7 cellular contexts compared by ENCODE assay signal in genomic region chr9:87713278-87713989, GRCh38. TPM values are rescaled to one million over a fixed set of nuclear protein-coding genes. Genes with fewer than 3 reads are reported as not detected.
DNase-seq lines count a peak whose midpoint lies in the region; ATAC-seq, FAIRE-seq and TF ChIP-seq lines count a peak whose summit lies in the region.

No MANE protein-coding gene starts in this region.

- H3K9me3 ChIP-seq in esophagus muscularis mucosa (no peaks in the 10 kb centered on the region), thoracic aorta (no peaks in the 10 kb centered on the region)

- 44% methylated on average over 11 of the region's 11 CpGs for WGBS in esophagus muscularis mucosa

- peak; percentile 75 for ATAC-seq in thoracic aorta (ENCODE audit: insufficient number of reproducible peaks, low FRiP score, low read depth)
- no peak for ATAC-seq in GM21367 (IDR thresholded peaks at IDR 0.05; ENCODE audit: unreplicated experiment)

- no peak for TF ChIP-seq CTCF in WI38 (IDR thresholded peaks at IDR 0.05; ENCODE audit: low read depth, low read length)
- peak in 1 of 3 experiments; percentile 7 for TF ChIP-seq CTCF in esophagus muscularis mucosa (IDR thresholded peaks at IDR 0.05)
- no peak for TF ChIP-seq CTCF in thoracic aorta (IDR thresholded peaks at IDR 0.05)
- no peak for TF ChIP-seq CTCF in D721Med (IDR thresholded peaks at IDR 0.05; ENCODE audit: insufficient read depth, missing control alignments)

- no peak for FAIRE-seq in D721Med (lab: Jason Lieb, UNC)

- intact Hi-C loops in esophagus muscularis mucosa (cut with DNase I) = no loop called here

- TF ChIP-seq EP300 in esophagus muscularis mucosa (IDR thresholded peaks at IDR 0.05) = peak; percentile 61

- peaks cover 0 to 10% (median 6%) of the 10 kb centered on the region in 4 donors for H3K36me3 ChIP-seq in esophagus muscularis mucosa
- H3K36me3 ChIP-seq in thoracic aorta = no peaks in the 10 kb centered on the region

- H3K27ac ChIP-seq in esophagus muscularis mucosa (replicated peaks in 1 of 4) (peak overlapping the region; percentile 62 to 75 (median 68)), thoracic aorta (peak overlapping the region; percentile 74 to 81)

- H3K27me3 ChIP-seq in esophagus muscularis mucosa (no peaks in the 10 kb centered on the region), thoracic aorta (replicated peaks; ENCODE audit: insufficient read depth) (no peaks in the 10 kb centered on the region)

- H3K4me1 ChIP-seq in esophagus muscularis mucosa = peaks cover 6 to 31% (median 19%) of the 10 kb centered on the region in 4 donors
- H3K4me1 ChIP-seq in thoracic aorta (ENCODE audit: control insufficient read depth in 1 of 2, low read depth in 2 of 2) = peaks cover 12 to 28% of the 10 kb centered on the region in 2 donors

- H3K4me3 ChIP-seq in WI38 (ENCODE audit: low read depth, low read length) = peak overlapping the region; percentile 47
- peak overlapping the region in 2 of 4 donors; percentile 25 to 27 for H3K4me3 ChIP-seq in esophagus muscularis mucosa
- peak overlapping the region; percentile 58 for H3K4me3 ChIP-seq in thoracic aorta

- peak; percentile 57 for DNase-seq in HT-29 (ENCODE audit: low spot score)
- peak; percentile 98 for DNase-seq in esophagus muscularis mucosa (ENCODE audit: extremely low spot score)
- peak; percentile 94 for DNase-seq in myocyte (ENCODE audit: low read depth)
- DNase-seq in thoracic aorta (ENCODE audit: low spot score) = peak; percentile 80
- DNase-seq in D721Med (ENCODE audit: insufficient read length, low spot score) = no peak

- TF ChIP-seq POLR2A in esophagus muscularis mucosa (IDR thresholded peaks at IDR 0.05; ENCODE audit: low read depth) = no peak

RNA-seq across cellular contexts. Expression of gene CTSL, which starts 12.5 kb away (rescaled TPM):
- total RNA-seq in HT-29 (2014; rRNA removed; shearing (Covaris generic)) = 6.1 and 6.4 TPM in 2 replicates
- total RNA-seq in esophagus muscularis mucosa (100 to 1,000 TPM in 1 of 4 donors, 10 to 100 TPM in 3; 71.4 to 387 (median 94.5) TPM), myocyte (142 and 156 TPM in 2 replicates), thoracic aorta (100 to 1,000 TPM in 1 of 2 donors, 10 to 100 TPM in 1; 94.5 to 274 TPM)
- polyA plus RNA-seq in myocyte (2012) = 157 TPM
